ENCODE assay signal across 12 cellular contexts in genomic region chr15:58433597-58434333, GRCh38. TPM values are rescaled to one million over a fixed set of nuclear protein-coding genes. Genes with fewer than 3 reads are reported as not detected.
DNase-seq lines count a peak whose midpoint lies in the region; ATAC-seq, FAIRE-seq and TF ChIP-seq lines count a peak whose summit lies in the region.
"Had no signal": no experiment of that assay in that cellular context is flagged by ENCODE, and none has a peak within 500 bp of the region (broad histone marks: within the 10 kb centered on the region; RNA-seq: fewer than 3 reads in every experiment).

No MANE protein-coding gene starts in this region.

- DNase-seq in IMR-90 (no peak), astrocyte of the spinal cord (ENCODE audit: low read depth, low spot score) (peak; percentile 38), left lobe of liver (ENCODE audit: low spot score) (peak; percentile 67), upper lobe of right lung (no peak), NCI-H1105 (lab: John Stamatoyannopoulos, UW) (no peak), small intestine (no peak), NOMO-1 treated with dmso at 0.1 percent for 144 hours (lab: John Stamatoyannopoulos, UW; ENCODE audit: unreplicated experiment) (no peak)
- DNase-seq: activated CD4-positive, alpha-beta memory T cell treated with anti-CD3 and anti-CD28 coated beads, Interleukin-2, amount 10 ng/mL, durations not matched to agents 7 days and 5 days; activated naive CD4-positive, alpha-beta T cell; T-helper 9 cell had no signal

- H2AK5ac ChIP-seq in IMR-90 (ENCODE audit: low read depth, low read length): peak overlapping the region; percentile 20; the same call in 1 of the 2 replicates

- no peaks in the 10 kb centered on the region for H3K27me3 ChIP-seq in IMR-90 (ENCODE audit: control insufficient read depth, insufficient read depth, low read length)
- H3K27me3 ChIP-seq in upper lobe of right lung: no peaks in the 10 kb centered on the region
- no peaks in the 10 kb centered on the region for H3K27me3 ChIP-seq in small intestine (ENCODE audit: control insufficient read depth in 2 of 2, insufficient read depth in 2 of 2, low read length in 2 of 2)

- no peak overlapping the region for H4K5ac ChIP-seq in IMR-90 (ENCODE audit: low read depth, low read length)

- H3K79me1 ChIP-seq in IMR-90 (ENCODE audit: low read depth in 1 of 2, low read length in 2 of 2): no peaks in the 10 kb centered on the region

- no peak for FAIRE-seq in small intestine (lab: Jason Lieb, UNC)

- H4K20me1 ChIP-seq in IMR-90 (ENCODE audit: insufficient read depth, low read length): no peaks in the 10 kb centered on the region

- H3K9me3 ChIP-seq in IMR-90 (ENCODE audit: control insufficient read depth, insufficient read depth, low read length) (no peaks in the 10 kb centered on the region), upper lobe of right lung (no peaks in the 10 kb centered on the region), small intestine (ENCODE audit: control insufficient read depth, low read depth) (no peaks in the 10 kb centered on the region)

- no peak overlapping the region for H3K56ac ChIP-seq in IMR-90 (ENCODE audit: extremely low read depth, insufficient read depth, low read length)

- dilution Hi-C loops in IMR-90 (cut with HindIII; ENCODE audit: low sequenced_read_pairs, unreplicated experiment): no loop called here

- intact Hi-C loops in IMR-90 (cut with micrococcal nuclease) (no loop called here), upper lobe of right lung (cut with DNase I) (no loop called here)

- BruUV-seq in IMR-90 (replicated peaks; lab: Mats Ljungman, UMichigan): no TSS peak

- H3K4me2 ChIP-seq in IMR-90 (ENCODE audit: low read depth, low read length): no peak overlapping the region

- no peak overlapping the region for H3K23ac ChIP-seq in IMR-90 (ENCODE audit: low read depth, low read length)

- no peak for ATAC-seq in IMR-90 (ENCODE audit: low read depth)
- peak; percentile 30 for ATAC-seq in left lobe of liver
- ATAC-seq in upper lobe of right lung: peak; percentile 29

- H3K14ac ChIP-seq in IMR-90 (replicated peaks; ENCODE audit: low read depth, low read length): no peak overlapping the region

- H3K4me3 ChIP-seq in IMR-90 (ENCODE audit: insufficient read depth, low read depth, low read length): no peak overlapping the region
- no peak overlapping the region for H3K4me3 ChIP-seq in astrocyte of the spinal cord (ENCODE audit: low read depth, low read length)
- H3K4me3 ChIP-seq in upper lobe of right lung: no peak overlapping the region
- no peak overlapping the region for H3K4me3 ChIP-seq in small intestine (ENCODE audit: low read depth in 1 of 2, low read length in 2 of 2)

- H3K18ac ChIP-seq in IMR-90 (ENCODE audit: low read depth, low read length): no peak overlapping the region

- no peak overlapping the region for H2AK9ac ChIP-seq in IMR-90 (replicated peaks; ENCODE audit: low read depth, low read length, poor library complexity)

- in situ Hi-C loops in IMR-90 (cut with MboI; ENCODE audit: low sequenced_read_pairs) (no loop called here), astrocyte of the spinal cord (cut with HindIII; ENCODE audit: low sequenced_read_pairs) (no loop called here)

- H3K4ac ChIP-seq in IMR-90 (ENCODE audit: low read depth, low read length): no peak overlapping the region

- no peak overlapping the region for H2BK20ac ChIP-seq in IMR-90 (ENCODE audit: low read depth, low read length)

- H4K91ac ChIP-seq in IMR-90 (ENCODE audit: insufficient read depth, low read depth, low read length): no peak overlapping the region

- H3K9ac ChIP-seq in IMR-90 (ENCODE audit: low read depth, low read length): no peak overlapping the region

- no peak overlapping the region for H2BK120ac ChIP-seq in IMR-90 (ENCODE audit: low read depth, low read length)

- WGBS in IMR-90 (ENCODE audit: extremely low coverage in 2 of 2, insufficient read length in 1 of 2), 2 experiments: 60% methylated on average over 1 of the region's 4 CpGs; no CpG with 5 or more reads in 1 of the 2 experiments
- WGBS in small intestine, 3 donors: 76 to 86% (median 84%) methylated on average over 4 of the region's 4 CpGs

- TF ChIP-seq CTCF in IMR-90 (conservative IDR thresholded peaks at IDR 0.05; ENCODE audit: low read depth, low read length): no peak
- TF ChIP-seq CTCF in astrocyte of the spinal cord (IDR thresholded peaks at IDR 0.05; ENCODE audit: low read depth, low read length): no peak
- no peak for TF ChIP-seq CTCF in upper lobe of right lung (IDR thresholded peaks at IDR 0.05)

- no peak for TF ChIP-seq RAD21 in IMR-90 (IDR thresholded peaks at IDR 0.05; ENCODE audit: low read length)

- H3K27ac ChIP-seq in IMR-90 (ENCODE audit: insufficient read depth, low read length) (no peak overlapping the region), upper lobe of right lung (no peak overlapping the region), small intestine (ENCODE audit: low read depth in 1 of 2, low read length in 1 of 2) (no peak overlapping the region)
- H3K27ac ChIP-seq: RWPE1 had no signal

- H4K8ac ChIP-seq in IMR-90 (ENCODE audit: low read depth in 2 of 2, low read length in 2 of 2): no peak overlapping the region

- H3K9me1 ChIP-seq in IMR-90 (ENCODE audit: insufficient read depth, low read length): 0 out of 2 replicates have a peak, but pooled peaks cover 3% of the 10 kb centered on the region

- no peak overlapping the region for H2AFZ ChIP-seq in IMR-90 (replicated peaks; ENCODE audit: low read length, poor library complexity)

- H3K36me3 ChIP-seq in IMR-90 (ENCODE audit: control insufficient read depth, insufficient read depth, low read length): no peaks in the 10 kb centered on the region
- no peaks in the 10 kb centered on the region for H3K36me3 ChIP-seq in upper lobe of right lung
- H3K36me3 ChIP-seq in small intestine (ENCODE audit: control insufficient read depth in 2 of 2, insufficient read depth in 2 of 2, low read length in 2 of 2): no peaks in the 10 kb centered on the region

- CTCF ChIA-PET in IMR-90 (lab: Yijun Ruan, JAX): no interaction called here

- no peak overlapping the region for H2BK15ac ChIP-seq in IMR-90 (ENCODE audit: low read depth, low read length)

- POLR2A ChIA-PET in IMR-90 (lab: Charles Lee; ENCODE audit: unreplicated experiment): no interaction called here

- TF ChIP-seq POLR2A in IMR-90 (IDR thresholded peaks at IDR 0.05; ENCODE audit: low read depth, low read length): no peak

- H3K4me1 ChIP-seq in IMR-90 (ENCODE audit: control insufficient read depth, insufficient read depth, low read length) (peaks cover 7% of the 10 kb centered on the region; the same call in 1 of the 2 replicates), upper lobe of right lung (no peaks in the 10 kb centered on the region), small intestine (ENCODE audit: control insufficient read depth in 2 of 2, insufficient read depth in 1 of 2, low read depth in 1 of 2, low read length in 1 of 2) (peaks cover 0 to 2% of the 10 kb centered on the region in 2 donors)

- H2BK5ac ChIP-seq in IMR-90 (ENCODE audit: low read depth, low read length, poor library complexity, severe bottlenecking): no peak overlapping the region

TF ChIP-seq in IMR-90, 13 proteins besides CTCF, POLR2A, EP300 and RAD21:
- TF ChIP-seq BHLHE40 (IDR thresholded peaks at IDR 0.05; ENCODE audit: low read depth, low read length) (no peak), CHD1 (IDR thresholded peaks at IDR 0.05; ENCODE audit: low read depth, low read length) (no peak), NFE2L2 (IDR thresholded peaks at IDR 0.05; ENCODE audit: low read depth, low read length) (no peak), RFX5 (IDR thresholded peaks at IDR 0.05; ENCODE audit: low read depth, low read length) (no peak), MXI1 (IDR thresholded peaks at IDR 0.05; ENCODE audit: borderline replicate concordance, low read depth, low read length) (no peak), MAFK (IDR thresholded peaks at IDR 0.05; ENCODE audit: low read depth, low read length) (no peak), ELK1 (IDR thresholded peaks at IDR 0.05; ENCODE audit: borderline replicate concordance, low read depth, low read length) (no peak), FOS (IDR thresholded peaks at IDR 0.05; ENCODE audit: low read depth, low read length) (no peak), CEBPB (IDR thresholded peaks at IDR 0.05; ENCODE audit: low read depth, low read length) (no peak), MAZ (IDR thresholded peaks at IDR 0.05; ENCODE audit: borderline replicate concordance, low read depth, low read length) (no peak), SMC3 (IDR thresholded peaks at IDR 0.05; ENCODE audit: low read depth, low read length) (no peak), RCOR1 (IDR thresholded peaks at IDR 0.05; ENCODE audit: insufficient replicate concordance, low read length) (no peak)
- TF ChIP-seq, protein P1, sequence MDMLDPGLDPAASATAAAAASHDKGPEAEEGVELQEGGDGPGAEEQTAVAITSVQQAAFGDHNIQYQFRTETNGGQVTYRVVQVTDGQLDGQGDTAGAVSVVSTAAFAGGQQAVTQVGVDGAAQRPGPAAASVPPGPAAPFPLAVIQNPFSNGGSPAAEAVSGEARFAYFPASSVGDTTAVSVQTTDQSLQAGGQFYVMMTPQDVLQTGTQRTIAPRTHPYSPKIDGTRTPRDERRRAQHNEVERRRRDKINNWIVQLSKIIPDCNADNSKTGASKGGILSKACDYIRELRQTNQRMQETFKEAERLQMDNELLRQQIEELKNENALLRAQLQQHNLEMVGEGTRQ (IDR thresholded peaks at IDR 0.05; ENCODE audit: low read depth, low read length): no peak

RNA-seq across cellular contexts. Expression of gene LIPC, which starts 2.0 kb away (rescaled TPM):
- total RNA-seq in IMR-90 (2012; rRNA removed) (under 0.01 TPM in 1 of 2 replicates, not detected in the other), left lobe of liver (202 TPM), upper lobe of right lung (0.64 TPM)
- polyA plus RNA-seq in IMR-90 (2012; rRNA removed) (0.07 and 0.14 TPM in 2 replicates), small intestine (1 to 10 TPM in 2 of 3 donors, under 1 TPM in 1; 0.98 to 2.0 (median 1.4) TPM)
- polyA plus RNA-seq in IMR-90 (2012; cell fraction: cytosol; rRNA removed): 0.05 and 0.19 TPM in 2 replicates
- 0.12 TPM in 1 of 2 replicates, not detected in the other for polyA plus RNA-seq in IMR-90 (2012; cell fraction: nucleus; rRNA removed; ENCODE audit: low replicate concordance)
- total RNA-seq: MCF 10A had no signal

Comparison
In these comparisons a context has a peak if more than half of its experiments do, and no peak if none do; other contexts are left out.
1. DNase-seq: peak in astrocyte of the spinal cord (single experiment) and left lobe of liver (single experiment); none in IMR-90 (single experiment), upper lobe of right lung (single experiment), NCI-H1105 (single experiment), small intestine (single experiment) and NOMO-1 treated with dmso at 0.1 percent for 144 hours (single experiment).
2. RNA of gene LIPC, which starts 2.0 kb away (total RNA-seq): 202 TPM in left lobe of liver (single experiment); 0.64 TPM in upper lobe of right lung (single experiment) and under 0.01 TPM in IMR-90; every median in the first group is over 100 times any median in the second.